In the genomic region with DNA sequence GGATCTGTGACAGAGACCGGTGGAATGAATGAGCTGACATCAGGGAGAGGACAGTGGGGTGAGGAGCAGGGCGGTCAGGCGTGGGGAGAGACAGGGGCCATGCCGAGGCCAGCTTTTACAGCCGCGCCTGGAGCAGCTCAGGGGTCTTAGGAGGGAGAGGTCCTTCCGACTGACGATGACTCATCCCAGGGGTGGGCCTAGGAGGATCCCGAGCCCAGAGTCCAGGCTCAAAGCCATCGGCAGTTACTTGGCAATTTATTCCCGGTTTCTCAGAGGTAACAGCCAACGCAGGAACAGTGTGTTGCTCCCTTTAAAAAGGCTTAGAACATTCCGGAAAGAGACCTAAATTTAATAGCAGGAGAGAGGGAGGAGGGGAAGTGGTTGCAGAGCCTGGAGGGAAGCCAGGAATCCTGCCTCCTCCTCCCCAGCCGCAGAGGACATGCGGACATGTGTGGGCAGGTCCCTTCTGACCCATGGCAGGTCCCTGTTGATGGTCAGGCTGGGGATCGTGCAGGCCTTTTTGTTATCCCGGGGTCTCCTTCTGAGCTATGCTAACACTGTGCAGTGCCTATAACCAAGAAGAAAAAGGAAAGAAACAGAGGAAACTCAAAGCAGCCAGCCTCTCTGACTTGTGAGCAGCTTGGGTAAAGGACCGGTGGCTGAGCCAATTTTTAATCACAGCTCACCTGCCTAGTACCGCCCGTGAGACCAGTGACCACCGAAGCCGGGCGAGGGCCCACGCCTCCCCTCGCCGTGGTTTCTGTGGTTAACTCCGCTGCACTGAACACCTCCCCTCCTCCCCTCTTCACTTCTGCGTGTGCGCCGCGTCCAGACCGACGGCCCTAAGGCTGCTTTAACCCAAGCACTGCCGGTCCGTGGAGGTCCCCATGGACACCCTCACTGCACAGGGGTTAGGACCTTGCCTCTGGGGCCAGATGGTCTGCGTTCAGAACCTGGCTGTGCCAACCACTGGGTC, we compare ENCODE assay signal across 8 cellular contexts.
A peak's percentile ranks its signal among the peaks of the same experiment; 100 is the strongest.
DNase-seq lines count a peak whose midpoint lies in the region; ATAC-seq and TF ChIP-seq lines count a peak whose summit lies in the region.

No MANE protein-coding gene starts in this region.

- intact Hi-C loops in Right ventricle myocardium inferior (cut with DNase I): no loop called here

- ATAC-seq in Right ventricle myocardium inferior (peak; percentile 47), HG02885 (IDR thresholded peaks at IDR 0.05; ENCODE audit: poor library complexity, unreplicated experiment) (peak; percentile 53)

- H3K79me2 ChIP-seq in hepatocyte: no peaks in the 10 kb centered on the region

- H3K9me3 ChIP-seq in right atrium auricular region (no peaks in the 10 kb centered on the region), hepatocyte (ENCODE audit: low read depth) (no peaks in the 10 kb centered on the region), stomach smooth muscle (ENCODE audit: control insufficient read depth in 2 of 2, low read length in 2 of 2) (no peaks in the 10 kb centered on the region)

- no peaks in the 10 kb centered on the region for H3K9me3 Mint-ChIP-seq in progenitor cell of endocrine pancreas (ENCODE audit: low read depth)
- no peaks in the 10 kb centered on the region for H3K9me3 Mint-ChIP-seq in type B pancreatic cell

- 69% methylated on average over 36 of the region's 36 CpGs for WGBS in hepatocyte (ENCODE audit: low lambda C conversion rate, missing lambda C conversion rate)

- no peak overlapping the region for H2AFZ ChIP-seq in hepatocyte

- H3K4me1 ChIP-seq in right atrium auricular region (peaks cover 0 to 22% of the 10 kb centered on the region in 2 donors), hepatocyte (ENCODE audit: insufficient read depth) (no peaks in the 10 kb centered on the region), stomach smooth muscle (ENCODE audit: control insufficient read depth, insufficient read depth, low read length) (peaks cover 25% of the 10 kb centered on the region)

- no peak overlapping the region for H3K4me2 ChIP-seq in hepatocyte

- H3K36me3 ChIP-seq in right atrium auricular region (no peaks in the 10 kb centered on the region), hepatocyte (replicated peaks; ENCODE audit: insufficient read depth, low read depth) (no peaks in the 10 kb centered on the region), stomach smooth muscle (ENCODE audit: control insufficient read depth in 2 of 2, insufficient read depth in 2 of 2, low read length in 2 of 2) (no peaks in the 10 kb centered on the region)

- no peak overlapping the region for H3K27ac Mint-ChIP-seq in progenitor cell of endocrine pancreas
- no peak overlapping the region for H3K27ac Mint-ChIP-seq in type B pancreatic cell

- H3K27me3 Mint-ChIP-seq in progenitor cell of endocrine pancreas (peaks cover 16% of the 10 kb centered on the region), type B pancreatic cell (peaks cover 4% of the 10 kb centered on the region)

- H3K27me3 ChIP-seq in right atrium auricular region: no peaks in the 10 kb centered on the region
- no peaks in the 10 kb centered on the region for H3K27me3 ChIP-seq in hepatocyte
- H3K27me3 ChIP-seq in stomach smooth muscle (ENCODE audit: control insufficient read depth in 1 of 2, insufficient read depth in 2 of 2, low read length in 2 of 2): no peaks in the 10 kb centered on the region

- DNase-seq in Right ventricle myocardium inferior (ENCODE audit: missing footprints) (no peak), right atrium auricular region (ENCODE audit: low spot score) (no peak), hepatocyte (ENCODE audit: low spot score) (peak; percentile 43), progenitor cell of endocrine pancreas (ENCODE audit: low spot score, unreplicated experiment) (no peak), type B pancreatic cell (ENCODE audit: extremely low spot score, unreplicated experiment) (no peak)

- H3K4me3 ChIP-seq in right atrium auricular region (peak overlapping the region in 1 of 2 donors; percentile 13), hepatocyte (no peak overlapping the region), stomach smooth muscle (ENCODE audit: low read length in 2 of 2) (peak overlapping the region; percentile 5 to 67)

- H3K36me3 Mint-ChIP-seq in progenitor cell of endocrine pancreas (ENCODE audit: insufficient read depth) (no peaks in the 10 kb centered on the region), type B pancreatic cell (no peaks in the 10 kb centered on the region)

- peaks cover 2% of the 10 kb centered on the region for H3K4me1 Mint-ChIP-seq in progenitor cell of endocrine pancreas (ENCODE audit: low read depth)
- peaks cover 13% of the 10 kb centered on the region for H3K4me1 Mint-ChIP-seq in type B pancreatic cell (ENCODE audit: unreplicated experiment)

- H3K27ac ChIP-seq in right atrium auricular region (no peak overlapping the region), VCaP (peak overlapping the region; percentile 60), hepatocyte (peak overlapping the region; percentile 47), stomach smooth muscle (ENCODE audit: low read length) (peak overlapping the region; percentile 6)

- no peaks in the 10 kb centered on the region for H4K20me1 ChIP-seq in hepatocyte (ENCODE audit: insufficient read depth, poor library complexity, severe bottlenecking)

- H3K9me2 ChIP-seq in hepatocyte (replicated peaks; ENCODE audit: insufficient read depth): no peaks in the 10 kb centered on the region

- TF ChIP-seq CTCF in right atrium auricular region (IDR thresholded peaks at IDR 0.05) (no peak), VCaP (conservative IDR thresholded peaks at IDR 0.05) (no peak), hepatocyte (IDR thresholded peaks at IDR 0.05; ENCODE audit: poor library complexity) (no peak), progenitor cell of endocrine pancreas (IDR thresholded peaks at IDR 0.05; ENCODE audit: unreplicated experiment) (no peak), type B pancreatic cell (conservative IDR thresholded peaks at IDR 0.05) (no peak)

- H3K4me3 Mint-ChIP-seq in progenitor cell of endocrine pancreas (ENCODE audit: low read depth): no peak overlapping the region
- H3K4me3 Mint-ChIP-seq in type B pancreatic cell: no peak overlapping the region

- peak overlapping the region in 1 of 2 donors; percentile 36 for H3K9ac ChIP-seq in stomach smooth muscle (ENCODE audit: low read length in 2 of 2)

Comparison
In these comparisons a context has a peak if more than half of its experiments do, and no peak if none do; other contexts are left out.
1. H3K27ac ChIP-seq: peak in VCaP (single experiment), hepatocyte (single experiment) and stomach smooth muscle (single experiment); none in right atrium auricular region (0 of 2).